1 cellular context compared by ENCODE assay signal in genomic region chr1:40978886-40979240, GRCh38.
TF ChIP-seq lines count a peak whose summit lies in the region.

No MANE protein-coding gene starts in this region.

TF ChIP-seq in GM23338, 12 proteins besides CTCF, POLR2A, EP300 and RAD21 (continued from another document):
- TF ChIP-seq ZNF462 (CRISPR knock-in tag; IDR thresholded peaks at IDR 0.05) (no peak), ETS1 (IDR thresholded peaks at IDR 0.05) (no peak), JUNB (IDR thresholded peaks at IDR 0.05; ENCODE audit: unreplicated experiment) (no peak), CREB1 (CRISPR knock-in tag; IDR thresholded peaks at IDR 0.05; ENCODE audit: low read depth) (no peak), POLR2AphosphoS5 (IDR thresholded peaks at IDR 0.05; ENCODE audit: low read depth) (no peak)
